In genomic region chr17:80061421-80061820, GRCh38 we compare ENCODE assay signal across 20 cellular contexts. TPM values are rescaled to one million over a fixed set of nuclear protein-coding genes. Genes with fewer than 3 reads are reported as not detected.
"Had no signal": no experiment of that assay in that cellular context is flagged by ENCODE, and none has a peak within 500 bp of the region (broad histone marks: within the 10 kb centered on the region; RNA-seq: fewer than 3 reads in every experiment).

No MANE protein-coding gene starts in this region.

- H3K27me3 ChIP-seq: esophagus muscularis mucosa, gastroesophageal sphincter, heart left ventricle, hepatocyte, left lung had no signal

- H3K9me3 ChIP-seq: esophagus muscularis mucosa, gastroesophageal sphincter, heart left ventricle, left lung, lower lobe of right lung, mucosa of descending colon had no signal

- H3K4me3 ChIP-seq: esophagus muscularis mucosa, gastroesophageal sphincter, heart left ventricle, hepatocyte, left lung, lower lobe of right lung, mucosa of descending colon had no signal

- DNase-seq: cortex of kidney; effector CD8-positive, alpha-beta T cell; effector memory CD8-positive, alpha-beta T cell; foreskin keratinocyte; heart left ventricle; hypothalamus; immature natural killer cell; islet precursor cell; left cardiac atrium; left lung; left ventricle myocardium superior; lower lobe of right lung; mesenchymal stem cell; mucosa of descending colon had no signal

- H3K79me2 ChIP-seq: hepatocyte had no signal

- H3K4me2 ChIP-seq: hepatocyte had no signal

- H2AFZ ChIP-seq: hepatocyte had no signal

- FAIRE-seq: colon, endothelial cell of umbilical vein, frontal cortex had no signal

- H3K27ac ChIP-seq: esophagus muscularis mucosa, foreskin keratinocyte, gastroesophageal sphincter, heart left ventricle, hepatocyte, left lung, lower lobe of right lung had no signal

- H3K4me1 ChIP-seq: foreskin keratinocyte had no signal

- H3K36me3 ChIP-seq: left lung had no signal

- ATAC-seq: effector memory CD8-positive, alpha-beta T cell; foreskin keratinocyte; gastroesophageal sphincter; heart left ventricle; left cardiac atrium; left lung; left ventricle myocardium superior; lower lobe of right lung; mucosa of descending colon had no signal

RNA-seq across cellular contexts. Expression of gene CCDC40, which starts 25.0 kb away (rescaled TPM):
- polyA plus RNA-seq: immature natural killer cell had no signal
